In the genomic region with DNA sequence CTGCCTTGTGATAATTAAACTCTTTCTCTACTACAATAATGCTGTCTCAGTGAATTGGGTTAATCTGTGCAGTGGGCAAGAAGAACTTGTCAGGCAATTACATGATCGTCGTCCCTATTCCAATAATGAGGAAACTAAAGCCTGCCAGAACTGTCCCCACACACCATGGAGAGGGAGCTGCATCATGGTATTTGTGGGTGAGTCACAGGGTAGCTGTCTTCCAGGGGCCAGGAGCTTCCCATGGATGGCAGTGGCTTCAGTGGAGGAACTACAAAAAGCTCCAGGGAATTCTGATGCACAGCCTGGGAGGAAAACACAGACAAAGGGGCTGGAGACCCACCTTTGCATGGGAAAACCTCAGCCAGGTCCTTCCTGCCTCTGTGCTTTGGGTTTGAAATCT, we compare ENCODE assay signal across 35 cellular contexts.
A peak's percentile ranks its signal among the peaks of the same experiment; 100 is the strongest.
DNase-seq lines count a peak whose midpoint lies in the region; ATAC-seq and TF ChIP-seq lines count a peak whose summit lies in the region.
"Had no signal": no experiment of that assay in that cellular context is flagged by ENCODE, and none has a peak within 500 bp of the region (broad histone marks: within the 10 kb centered on the region; RNA-seq: fewer than 3 reads in every experiment).

No MANE protein-coding gene starts in this region.

- H3K4me3 Mint-ChIP-seq in GM23338: no peak overlapping the region
- no peak overlapping the region for H3K4me3 Mint-ChIP-seq in CD8-positive, alpha-beta memory T cell
- H3K4me3 Mint-ChIP-seq: activated T-cell treated with anti-CD3 and anti-CD28 coated beads, Interleukin-2, amount 50 U/mL, for 24 hours; naive thymus-derived CD8-positive, alpha-beta T cell; T-helper 2 cell treated with Interferon-gamma antibody and Interleukin-4, amounts not matched to agents 5 μg/mL and 100 μg/mL, for 36 hours had no signal

- no peaks in the 10 kb centered on the region for H3K9me3 ChIP-seq in HAP-1
- H3K9me3 ChIP-seq in CD8-positive, alpha-beta memory T cell (ENCODE audit: low read length): no peaks in the 10 kb centered on the region
- H3K9me3 ChIP-seq: BE2C, body of pancreas, gastrocnemius medialis, prostate gland, testis, uterus had no signal

- H3K27me3 ChIP-seq in GM23338 (ENCODE audit: insufficient read depth): no peaks in the 10 kb centered on the region
- H3K27me3 ChIP-seq in HAP-1 (ENCODE audit: low read depth): no peaks in the 10 kb centered on the region
- no peaks in the 10 kb centered on the region for H3K27me3 ChIP-seq in CD8-positive, alpha-beta memory T cell (ENCODE audit: insufficient read depth, low read length, poor library complexity, severe bottlenecking)
- H3K27me3 ChIP-seq: BE2C, body of pancreas, gastrocnemius medialis, testis, uterus had no signal

- H2AFZ ChIP-seq in GM23338: peak overlapping the region; percentile 69

- no peak overlapping the region for H3K27ac ChIP-seq in GM23338 (ENCODE audit: low read depth)
- H3K27ac ChIP-seq in CD8-positive, alpha-beta memory T cell (ENCODE audit: low read depth, low read length): no peak overlapping the region
- H3K27ac ChIP-seq: body of pancreas, epithelial cell of prostate, gastrocnemius medialis, prostate gland, testis, uterus, VCaP had no signal

- peaks cover 20% of the 10 kb centered on the region for H3K36me3 Mint-ChIP-seq in GM23338 (ENCODE audit: low read depth)
- peaks cover 0 to 7% (median 0%) of the 10 kb centered on the region in 3 donors for H3K36me3 Mint-ChIP-seq in CD8-positive, alpha-beta memory T cell
- H3K36me3 Mint-ChIP-seq: naive thymus-derived CD8-positive, alpha-beta T cell had no signal

- H3K9me2 ChIP-seq in GM23338 (ENCODE audit: insufficient read depth): peaks cover 24% of the 10 kb centered on the region

- H3K36me3 ChIP-seq in GM23338 (ENCODE audit: insufficient read depth) (no peaks in the 10 kb centered on the region), HAP-1 (replicated peaks) (no peaks in the 10 kb centered on the region)
- H3K36me3 ChIP-seq in CD8-positive, alpha-beta memory T cell (ENCODE audit: insufficient read depth, low read length): no peaks in the 10 kb centered on the region
- H3K36me3 ChIP-seq: BE2C, gastrocnemius medialis, prostate gland, uterus had no signal

- no peak overlapping the region for H3K27ac Mint-ChIP-seq in GM23338
- no peak overlapping the region for H3K27ac Mint-ChIP-seq in CD8-positive, alpha-beta memory T cell
- H3K27ac Mint-ChIP-seq: activated T-cell treated with anti-CD3 and anti-CD28 coated beads, Interleukin-2, amount 50 U/mL, for 24 hours; T-helper 2 cell treated with Interferon-gamma antibody and Interleukin-4, amounts not matched to agents 5 μg/mL and 100 μg/mL, for 36 hours had no signal

- TF ChIP-seq CTCF in GM23338 (conservative IDR thresholded peaks at IDR 0.05; ENCODE audit: low read depth in 2 of 2) (no peak), cardiac fibroblast (IDR thresholded peaks at IDR 0.05; ENCODE audit: low read depth, low read length) (no peak)

- POLR2A ChIA-PET in CD8-positive, alpha-beta memory T cell (lab: Charles Lee): no interaction called here

- H3K4me3 ChIP-seq in GM23338 (no peak overlapping the region), cardiac fibroblast (replicated peaks in 1 of 2; ENCODE audit: low read depth in 2 of 2, low read length in 2 of 2) (no peak overlapping the region), HAP-1 (no peak overlapping the region)
- H3K4me3 ChIP-seq in CD8-positive, alpha-beta memory T cell (ENCODE audit: low read length): no peak overlapping the region
- H3K4me3 ChIP-seq: body of pancreas, gastrocnemius medialis, GM12878, prostate gland, testis, uterus had no signal

- CTCF ChIA-PET in CD8-positive, alpha-beta memory T cell (lab: Charles Lee): no interaction called here

- 0 out of 2 replicates have a peak, but pooled peaks cover 10% of the 10 kb centered on the region for H3F3A ChIP-seq in GM23338 (replicated peaks; ENCODE audit: low read depth)

- H3K27me3 Mint-ChIP-seq in GM23338 (ENCODE audit: insufficient read depth, low read depth, poor library complexity): peaks cover 12% of the 10 kb centered on the region
- H3K27me3 Mint-ChIP-seq in CD8-positive, alpha-beta memory T cell: peaks cover 16 to 40% of the 10 kb centered on the region in 2 donors

- ATAC-seq in GM23338: no peak
- ATAC-seq: body of pancreas; gastrocnemius medialis; GM12878; naive thymus-derived CD8-positive, alpha-beta T cell; stimulated activated naive CD8-positive, alpha-beta T cell treated with anti-CD3 and anti-CD28 coated beads, Interleukin-15, Interleukin-2, amounts not matched to agents 100 U/mL and 50 U/mL, for 24 hours had no signal

- peaks cover 25% of the 10 kb centered on the region for H3K4me1 ChIP-seq in GM23338 (ENCODE audit: insufficient read depth)
- no peaks in the 10 kb centered on the region for H3K4me1 ChIP-seq in HAP-1
- H3K4me1 ChIP-seq in CD8-positive, alpha-beta memory T cell (ENCODE audit: insufficient read depth, low read length): no peaks in the 10 kb centered on the region
- H3K4me1 ChIP-seq: BE2C, body of pancreas, gastrocnemius medialis, prostate gland, testis, uterus had no signal

- in situ Hi-C loops in HAP-1 (cut with MboI; ENCODE audit: low sequenced_read_pairs): no loop called here

- H4K20me1 ChIP-seq in GM23338 (replicated peaks; ENCODE audit: insufficient read depth): no peaks in the 10 kb centered on the region

- no peak overlapping the region for H3K4me2 ChIP-seq in GM23338

- no peaks in the 10 kb centered on the region for H3K79me2 ChIP-seq in GM23338 (replicated peaks; ENCODE audit: insufficient read depth)

- H3K9me3 Mint-ChIP-seq in GM23338: peaks cover 90% of the 10 kb centered on the region
- H3K9me3 Mint-ChIP-seq in CD8-positive, alpha-beta memory T cell: peaks cover 0 to 2% (median 0%) of the 10 kb centered on the region in 5 donors
- H3K9me3 Mint-ChIP-seq: activated T-cell treated with anti-CD3 and anti-CD28 coated beads, Interleukin-2, amount 50 U/mL, for 24 hours; naive thymus-derived CD8-positive, alpha-beta T cell; T-helper 2 cell treated with Interferon-gamma antibody and Interleukin-4, amounts not matched to agents 5 μg/mL and 100 μg/mL, for 36 hours had no signal

- DNase-seq in AG08395 (ENCODE audit: low spot score) (peak; percentile 55), GM23338 (ENCODE audit: low spot score) (no peak), cardiac fibroblast (ENCODE audit: low read depth in 2 of 2) (peak; percentile 3 to 19), hepatic stellate cell (ENCODE audit: low spot score) (peak; percentile 42), HAP-1 (ENCODE audit: low spot score in 2 of 2) (no peak), NCI-H526 treated with DMSO at 0.1 percent for 48 hours (lab: John Stamatoyannopoulos, UW) (no peak)
- DNase-seq in activated CD8-positive, alpha-beta memory T cell treated with anti-CD3 and anti-CD28 coated beads, Interleukin-2, amount 50 U/mL, for 4 hours: no peak
- DNase-seq in CD8-positive, alpha-beta memory T cell: no peak
- DNase-seq: 8988T; activated CD4-positive, alpha-beta T cell treated with anti-CD3 and anti-CD28 coated beads for 48 hours; activated CD8-positive, alpha-beta memory T cell treated with anti-CD3 and anti-CD28 coated beads for 24 hours; activated gamma-delta T cell; activated T-cell treated with anti-CD3 and anti-CD28 coated beads, Interleukin-2, amount 50 U/mL, for 24 hours; BE2C; body of pancreas; COR-L47; DMS79; effector CD4-positive, alpha-beta T cell; gastrocnemius medialis; midbrain; naive thymus-derived CD8-positive, alpha-beta T cell; NCI-H1048; NCI-H1694; NCI-H524; NK-92 treated with Interleukin-12 subunit alpha and Interleukin-12 subunit beta, amount 100 ng/mL, for 24 hours; nucleus accumbens; SHP77; stimulated activated naive CD8-positive, alpha-beta T cell treated with anti-CD3 and anti-CD28 coated beads, Interleukin-15, Interleukin-2, amounts not matched to agents 100 U/mL and 50 U/mL, for 24 hours; testis; uterus had no signal

- H3K4me1 Mint-ChIP-seq in GM23338: peaks cover 22% of the 10 kb centered on the region
- no peaks in the 10 kb centered on the region for H3K4me1 Mint-ChIP-seq in CD8-positive, alpha-beta memory T cell

TF ChIP-seq in GM23338, 12 proteins besides CTCF, POLR2A, EP300 and RAD21 (continues in another document):
- TF ChIP-seq JUNB (IDR thresholded peaks at IDR 0.05; ENCODE audit: unreplicated experiment): no peak
- no peak for TF ChIP-seq ZNF114 (CRISPR knock-in tag; IDR thresholded peaks at IDR 0.05)
- no peak for TF ChIP-seq NANOG (IDR thresholded peaks at IDR 0.05; ENCODE audit: borderline replicate concordance)
- TF ChIP-seq ZNF331 (CRISPR knock-in tag; IDR thresholded peaks at IDR 0.05; ENCODE audit: low read depth): no peak

Comparison
In these comparisons a context has a peak if more than half of its experiments do, and no peak if none do; other contexts are left out.
1. DNase-seq: peak in AG08395 (single experiment), cardiac fibroblast (2 of 2) and hepatic stellate cell (single experiment); none in GM23338 (single experiment), HAP-1 (0 of 2), NCI-H526 treated with DMSO at 0.1 percent for 48 hours (single experiment), activated CD8-positive, alpha-beta memory T cell treated with anti-CD3 and anti-CD28 coated beads, Interleukin-2, amount 50 U/mL, for 4 hours (single experiment) and CD8-positive, alpha-beta memory T cell (0 of 5).